1 cellular context compared by ENCODE assay signal in genomic region chr13:20363162-20363561, GRCh38.
TF ChIP-seq lines count a peak whose summit lies in the region.

No MANE protein-coding gene starts in this region.

TF ChIP-seq in IMR-90, 13 proteins besides CTCF, POLR2A, EP300 and RAD21:
- TF ChIP-seq BHLHE40 (IDR thresholded peaks at IDR 0.05; ENCODE audit: low read depth, low read length) (no peak), ELK1 (IDR thresholded peaks at IDR 0.05; ENCODE audit: borderline replicate concordance, low read depth, low read length) (no peak), MXI1 (IDR thresholded peaks at IDR 0.05; ENCODE audit: borderline replicate concordance, low read depth, low read length) (no peak), MAFK (IDR thresholded peaks at IDR 0.05; ENCODE audit: low read depth, low read length) (no peak), FOS (IDR thresholded peaks at IDR 0.05; ENCODE audit: low read depth, low read length) (no peak), CEBPB (IDR thresholded peaks at IDR 0.05; ENCODE audit: low read depth, low read length) (no peak), RFX5 (IDR thresholded peaks at IDR 0.05; ENCODE audit: low read depth, low read length) (no peak), CHD1 (IDR thresholded peaks at IDR 0.05; ENCODE audit: low read depth, low read length) (no peak), RCOR1 (IDR thresholded peaks at IDR 0.05; ENCODE audit: insufficient replicate concordance, low read length) (no peak)
